ENCODE assay signal across 1 cellular context in the genomic region with DNA sequence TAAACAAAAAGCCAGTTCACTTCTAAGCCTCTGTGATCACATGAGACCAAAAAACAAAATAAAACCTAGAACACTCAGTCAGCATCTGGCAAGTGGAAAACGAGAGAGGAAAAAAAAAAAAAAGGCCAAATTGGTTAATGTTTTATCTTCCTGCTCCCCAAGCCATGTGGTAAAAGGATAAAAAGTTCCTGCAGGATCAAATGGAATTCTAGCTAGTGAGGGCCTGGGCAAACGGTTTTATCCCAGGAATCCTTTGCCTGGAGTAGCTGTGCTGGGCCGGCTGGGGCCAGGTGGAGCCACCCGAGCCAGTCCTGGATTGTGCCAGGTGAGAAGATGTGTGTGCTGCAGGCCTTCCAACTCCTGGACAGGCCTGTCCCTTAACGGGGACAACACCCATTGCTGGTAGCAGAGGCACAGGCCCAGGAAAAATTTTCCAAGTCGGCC.
TF ChIP-seq lines count a peak whose summit lies in the region.

No MANE protein-coding gene starts in this region.

TF ChIP-seq in H1, 55 proteins besides CTCF, POLR2A, EP300 and RAD21:
- TF ChIP-seq, protein P1, sequence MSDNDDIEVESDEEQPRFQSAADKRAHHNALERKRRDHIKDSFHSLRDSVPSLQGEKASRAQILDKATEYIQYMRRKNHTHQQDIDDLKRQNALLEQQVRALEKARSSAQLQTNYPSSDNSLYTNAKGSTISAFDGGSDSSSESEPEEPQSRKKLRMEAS (IDR thresholded peaks at IDR 0.05), result no peak
- TF ChIP-seq TAF7 (optimal IDR thresholded peaks at IDR 0.05; ENCODE audit: borderline replicate concordance, low read depth, low read length) (no peak), RFX5 (IDR thresholded peaks at IDR 0.05; ENCODE audit: borderline replicate concordance, low read depth, low read length) (no peak), KDM4A (IDR thresholded peaks at IDR 0.05; ENCODE audit: low read depth, low read length, severe bottlenecking) (no peak), CEBPB (IDR thresholded peaks at IDR 0.05; ENCODE audit: low read depth, low read length) (no peak)
